Comparison of ENCODE assay signal across 18 cellular contexts in the genomic region with DNA sequence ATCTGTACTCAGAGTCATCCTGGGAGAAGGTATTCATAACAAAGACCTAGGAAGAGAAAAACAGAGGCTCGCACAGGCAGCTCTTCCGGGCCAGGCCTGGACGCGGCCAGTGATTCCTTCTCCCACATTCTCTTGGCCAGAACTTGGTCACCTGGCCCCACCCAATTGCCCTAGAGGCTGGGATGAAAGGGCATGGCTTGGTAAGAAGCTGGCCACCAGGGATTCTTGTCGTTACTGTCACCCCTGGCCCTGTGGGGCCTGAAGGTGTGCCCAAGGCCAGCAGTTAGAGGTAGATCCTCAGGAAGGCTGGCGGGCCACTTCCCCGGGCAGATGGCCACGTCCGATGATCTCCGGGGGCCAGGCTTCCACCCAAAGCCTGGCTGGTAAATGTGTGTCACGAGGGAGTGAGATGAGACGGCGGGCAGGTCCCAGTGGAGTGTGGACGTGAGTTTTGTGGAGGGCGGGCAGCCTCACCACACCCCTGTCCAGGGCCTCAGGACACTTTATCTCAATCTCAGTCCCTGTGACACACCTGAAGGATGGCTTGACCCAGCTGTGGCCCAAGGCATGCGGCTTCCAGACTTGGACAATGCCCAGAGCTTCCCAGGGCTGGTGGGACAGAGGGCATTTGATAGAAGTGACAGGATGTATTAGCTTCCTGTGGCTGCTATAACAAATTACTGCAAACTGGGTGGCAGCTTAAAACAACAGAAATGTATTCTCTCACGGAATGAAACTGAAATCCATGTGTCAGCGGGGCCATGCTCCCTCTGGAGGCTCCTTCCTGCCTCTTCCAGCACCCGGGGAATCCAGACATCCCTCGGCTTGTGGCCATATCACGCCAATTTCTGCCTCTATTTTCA.
A peak's percentile ranks its signal among the peaks of the same experiment; 100 is the strongest.
DNase-seq lines count a peak whose midpoint lies in the region; ATAC-seq and TF ChIP-seq lines count a peak whose summit lies in the region.
"Had no signal": no experiment of that assay in that cellular context is flagged by ENCODE, and none has a peak within 500 bp of the region (broad histone marks: within the 10 kb centered on the region; RNA-seq: fewer than 3 reads in every experiment).

No MANE protein-coding gene starts in this region.

- no peaks in the 10 kb centered on the region for H3K27me3 ChIP-seq in left ventricle myocardium inferior (ENCODE audit: low read depth)
- H3K27me3 ChIP-seq in lower lobe of right lung (ENCODE audit: low read depth): no peaks in the 10 kb centered on the region
- H3K27me3 ChIP-seq: adrenal gland, right atrium auricular region had no signal

- H3K4me3 ChIP-seq in left ventricle myocardium inferior: no peak overlapping the region
- H3K4me3 ChIP-seq in lower lobe of right lung: no peak overlapping the region
- H3K4me3 ChIP-seq: adrenal gland, right atrium auricular region had no signal

- intact Hi-C loops in left ventricle myocardium inferior (cut with micrococcal nuclease): no loop called here
- intact Hi-C loops in cardiac septum (cut with DNase I): no loop called here
- intact Hi-C loops in lower lobe of right lung (cut with DNase I): no loop called here

- ATAC-seq in lower lobe of right lung (no peak), HG02870 (IDR thresholded peaks at IDR 0.05; ENCODE audit: unreplicated experiment) (no peak), HG03139 (IDR thresholded peaks at IDR 0.05; ENCODE audit: unreplicated experiment) (no peak)

- TF ChIP-seq CTCF in left ventricle myocardium inferior (IDR thresholded peaks at IDR 0.05; ENCODE audit: borderline replicate concordance) (peak; percentile 44), lower lobe of right lung (IDR thresholded peaks at IDR 0.05) (peak; percentile 29)

- H3K36me3 ChIP-seq in left ventricle myocardium inferior (no peaks in the 10 kb centered on the region), lower lobe of right lung (no peaks in the 10 kb centered on the region)
- H3K36me3 ChIP-seq: adrenal gland, right atrium auricular region had no signal

- H3K27ac ChIP-seq in left ventricle myocardium inferior (replicated peaks) (no peak overlapping the region), lower lobe of right lung (no peak overlapping the region)
- H3K27ac ChIP-seq: adrenal gland, right atrium auricular region had no signal

- H3K4me1 ChIP-seq in left ventricle myocardium inferior (peaks cover 28% of the 10 kb centered on the region), lower lobe of right lung (no peaks in the 10 kb centered on the region)

- H3K9me3 ChIP-seq in left ventricle myocardium inferior (replicated peaks) (no peaks in the 10 kb centered on the region), lower lobe of right lung (no peaks in the 10 kb centered on the region)
- H3K9me3 ChIP-seq: adrenal gland, right atrium auricular region had no signal

- DNase-seq in left ventricle myocardium inferior: no peak
- no peak for DNase-seq in cardiac septum (ENCODE audit: low spot score)
- peak; percentile 45 to 54 for DNase-seq in dermis microvascular lymphatic vessel endothelial cell (ENCODE audit: low read depth in 2 of 2)
- DNase-seq in lower lobe of right lung: no peak
- DNase-seq in DMS153 (lab: John Stamatoyannopoulos, UW): no peak
- no peak for DNase-seq in pons (ENCODE audit: low spot score)
- DNase-seq: ACHN, adrenal gland, EL, immature natural killer cell, mesenchymal stem cell, NCI-H1092, NCI-H2081 treated with DMSO at 0.1 percent for 48 hours, NCI-H526 treated with DMSO at 0.1 percent for 48 hours, SHP77 treated with DMSO at 0.1 percent for 48 hours had no signal

Comparison
In these comparisons a context has a peak if more than half of its experiments do, and no peak if none do; other contexts are left out.
1. DNase-seq: peak in dermis microvascular lymphatic vessel endothelial cell (2 of 2); none in left ventricle myocardium inferior (single experiment), cardiac septum (single experiment), lower lobe of right lung (single experiment), DMS153 (single experiment) and pons (single experiment).